ENCODE assay signal across 8 cellular contexts in the genomic region with DNA sequence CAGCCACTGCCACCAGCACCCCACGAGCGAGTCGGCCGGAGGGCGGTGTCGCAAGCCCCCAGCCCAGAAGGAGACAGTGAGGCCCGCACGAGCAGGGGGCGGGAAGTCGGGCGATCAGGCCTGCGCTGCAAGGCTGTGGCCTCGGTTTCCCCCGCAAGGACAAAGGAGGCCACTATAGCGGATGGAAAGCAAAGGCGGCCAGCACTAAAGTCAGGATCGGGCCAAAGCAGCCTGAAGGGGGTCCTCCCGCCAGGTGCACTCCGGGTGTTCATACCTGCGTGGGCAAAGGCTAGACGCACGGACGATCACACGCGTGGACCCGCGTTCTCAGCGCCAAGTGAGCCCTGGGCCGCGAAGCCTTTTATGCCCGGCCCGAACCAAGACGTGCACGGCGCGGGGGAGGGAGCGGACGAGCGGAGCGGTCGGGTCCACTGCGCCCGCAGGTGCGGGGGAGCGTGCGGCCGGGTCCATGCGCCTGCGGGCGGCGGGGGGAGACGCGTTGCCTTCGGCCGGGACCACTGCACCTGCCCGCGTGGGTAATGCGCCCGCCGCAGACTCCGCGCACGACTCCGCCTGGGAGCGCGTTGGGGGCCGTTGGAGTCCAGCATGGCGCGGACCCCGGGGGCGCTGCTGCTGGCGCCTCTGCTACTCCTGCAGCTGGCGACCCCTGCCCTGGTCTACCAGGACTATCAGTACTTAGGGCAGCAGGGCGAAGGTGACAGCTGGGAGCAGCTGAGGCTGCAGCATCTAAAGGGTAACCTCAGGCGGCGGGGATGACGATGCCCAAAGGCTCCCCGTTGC. TPM values are rescaled to one million over a fixed set of nuclear protein-coding genes. Genes with fewer than 3 reads are reported as not detected.
A peak's percentile ranks its signal among the peaks of the same experiment; 100 is the strongest.
DNase-seq lines count a peak whose midpoint lies in the region; ATAC-seq and TF ChIP-seq lines count a peak whose summit lies in the region.

PRDX2 (minus strand) TSS at position 335 of the 801 bp plus-strand sequence. CDS start 539 bp downstream, outside the sequence.
THSD8 (plus strand) TSS at position 604 of the 801 bp plus-strand sequence; CDS start at position 607, 3 bp downstream.

- intact Hi-C loops in PC-3 (cut with micrococcal nuclease) = loop anchor here (5.0 kb wide), 1 partner anchor 36 kb away; the partner anchor contains the start of gene MAST1
- intact Hi-C loops in activated T-helper 2 cell treated with anti-CD3 and anti-CD28 coated beads, Interferon-gamma antibody, Interleukin-2, Interleukin-4, amounts not matched to agents 10 μg/mL and 5 μg/mL and 100 μg/mL, durations not matched to agents 14 hours and 24 hours and 36 hours (cut with micrococcal nuclease) = no loop called here

- H3K27me3 Mint-ChIP-seq in activated T-helper 2 cell treated with anti-CD3 and anti-CD28 coated beads, Interferon-gamma antibody, Interleukin-2, Interleukin-4, amounts not matched to agents 10 μg/mL and 5 μg/mL and 100 μg/mL, durations not matched to agents 14 hours and 24 hours and 36 hours (ENCODE audit: low read depth) = no peaks in the 10 kb centered on the region

- peak; percentile 28 for DNase-seq in DMS153 (lab: John Stamatoyannopoulos, UW)
- peak; percentile 89 for DNase-seq in PC-3
- DNase-seq in activated T-helper 2 cell treated with anti-CD3 and anti-CD28 coated beads, Interferon-gamma antibody, Interleukin-2, Interleukin-4, amounts not matched to agents 10 μg/mL and 5 μg/mL and 100 μg/mL, durations not matched to agents 14 hours and 24 hours and 36 hours (ENCODE audit: low spot score) = peak; percentile 74
- peak; percentile 56 for DNase-seq in fibroblast of mammary gland (ENCODE audit: low read depth)
- peak; percentile 63 for DNase-seq in myocyte (ENCODE audit: low read depth)
- peak; percentile 83 for DNase-seq in superior temporal gyrus (ENCODE audit: extremely low spot score)

- H3K4me1 Mint-ChIP-seq in activated T-helper 2 cell treated with anti-CD3 and anti-CD28 coated beads, Interferon-gamma antibody, Interleukin-2, Interleukin-4, amounts not matched to agents 10 μg/mL and 5 μg/mL and 100 μg/mL, durations not matched to agents 14 hours and 24 hours and 36 hours (ENCODE audit: low read depth) = peaks cover 21% of the 10 kb centered on the region

- H3K9me3 ChIP-seq in HUES6 (ENCODE audit: control insufficient read depth, insufficient read depth, low read depth, low read length) (no peaks in the 10 kb centered on the region), PC-3 (ENCODE audit: low read length) (no peaks in the 10 kb centered on the region)

- H3K36me3 ChIP-seq in HUES6 (ENCODE audit: control insufficient read depth, insufficient read depth, low read length) = peaks cover 23% of the 10 kb centered on the region
- peaks cover 15% of the 10 kb centered on the region for H3K36me3 ChIP-seq in PC-3 (ENCODE audit: low read depth, low read length)

- H3K4me3 ChIP-seq in HUES6 (ENCODE audit: low read depth, low read length) (peak within 1 kb of the TSS; percentile 96), PC-3 (ENCODE audit: low read length) (peak within 1 kb of the TSS; percentile 81), fibroblast of mammary gland (ENCODE audit: control insufficient read depth, low read depth, low read length) (peak within 1 kb of the TSS; percentile 83)

- POLR2A ChIA-PET in PC-3 (lab: Charles Lee; ENCODE audit: unreplicated experiment) = no interaction called here

- H4K20me1 ChIP-seq in PC-3 (ENCODE audit: low read length) = no peaks in the 10 kb centered on the region

- H3K27ac ChIP-seq in HUES6 (ENCODE audit: low read depth, low read length) = peak within 1 kb of the TSS; percentile 70; the same call in 1 of the 2 replicates
- H3K27ac ChIP-seq in PC-3 (ENCODE audit: low read length) = no peak within 1 kb of the TSS; the same call in 1 of the 2 replicates

- CTCF ChIA-PET in PC-3 (lab: Charles Lee) = no interaction called here

- peaks cover 32% of the 10 kb centered on the region for H3K36me3 Mint-ChIP-seq in activated T-helper 2 cell treated with anti-CD3 and anti-CD28 coated beads, Interferon-gamma antibody, Interleukin-2, Interleukin-4, amounts not matched to agents 10 μg/mL and 5 μg/mL and 100 μg/mL, durations not matched to agents 14 hours and 24 hours and 36 hours (ENCODE audit: low read depth)

- TF ChIP-seq CTCF in PC-3 (conservative IDR thresholded peaks at IDR 0.05; ENCODE audit: low read depth, low read length) (no peak), fibroblast of mammary gland (conservative IDR thresholded peaks at IDR 0.05; ENCODE audit: control insufficient read depth, insufficient read depth, low read depth, low read length) (no peak)

- ATAC-seq in PC-3 (peak; percentile 67), GM18867 (IDR thresholded peaks at IDR 0.05; ENCODE audit: unreplicated experiment) (no peak)

- H3K27me3 ChIP-seq in HUES6 (ENCODE audit: control insufficient read depth, insufficient read depth, low read length) (peaks cover 6% of the 10 kb centered on the region), PC-3 (ENCODE audit: low read length) (no peaks in the 10 kb centered on the region)

- peaks cover 30% of the 10 kb centered on the region for H3K79me2 ChIP-seq in PC-3 (ENCODE audit: low read length)

- H2AFZ ChIP-seq in PC-3 (ENCODE audit: low read length) = peak within 1 kb of the TSS; percentile 91

- no TSS peak for BruUV-seq in PC-3 (replicated peaks; lab: Mats Ljungman, UMichigan)

- H3K9me3 Mint-ChIP-seq in activated T-helper 2 cell treated with anti-CD3 and anti-CD28 coated beads, Interferon-gamma antibody, Interleukin-2, Interleukin-4, amounts not matched to agents 10 μg/mL and 5 μg/mL and 100 μg/mL, durations not matched to agents 14 hours and 24 hours and 36 hours = no peaks in the 10 kb centered on the region

- H3K4me1 ChIP-seq in HUES6 (ENCODE audit: control insufficient read depth, insufficient read depth, low read length) (peaks cover 11% of the 10 kb centered on the region), PC-3 (ENCODE audit: insufficient read depth, low read length) (peaks cover 16% of the 10 kb centered on the region)

- H3K4me3 Mint-ChIP-seq in activated T-helper 2 cell treated with anti-CD3 and anti-CD28 coated beads, Interferon-gamma antibody, Interleukin-2, Interleukin-4, amounts not matched to agents 10 μg/mL and 5 μg/mL and 100 μg/mL, durations not matched to agents 14 hours and 24 hours and 36 hours (ENCODE audit: low read depth) = peak within 1 kb of the TSS; percentile 91

- no peaks in the 10 kb centered on the region for H3F3A ChIP-seq in PC-3 (ENCODE audit: low read length, unreplicated experiment)

- peak within 1 kb of the TSS; percentile 87 for H3K27ac Mint-ChIP-seq in activated T-helper 2 cell treated with anti-CD3 and anti-CD28 coated beads, Interferon-gamma antibody, Interleukin-2, Interleukin-4, amounts not matched to agents 10 μg/mL and 5 μg/mL and 100 μg/mL, durations not matched to agents 14 hours and 24 hours and 36 hours

- H3K9ac ChIP-seq in HUES6 (ENCODE audit: low read length) = peak within 1 kb of the TSS; percentile 91
- H3K9ac ChIP-seq in PC-3 (ENCODE audit: low read length) = peak within 1 kb of the TSS; percentile 84

- no peaks in the 10 kb centered on the region for H3K9me2 ChIP-seq in PC-3 (replicated peaks; ENCODE audit: low read length)

- peak within 1 kb of the TSS; percentile 91 for H3K4me2 ChIP-seq in PC-3 (ENCODE audit: low read length)

RNA-seq across cellular contexts. Expression of gene PRDX2, which starts in this region (rescaled TPM):
- total RNA-seq in PC-3 (2014; rRNA removed) = 729 and 746 TPM in 2 replicates
- total RNA-seq in activated T-helper 2 cell treated with anti-CD3 and anti-CD28 coated beads, Interferon-gamma antibody, Interleukin-2, Interleukin-4, amounts not matched to agents 10 μg/mL and 5 μg/mL and 100 μg/mL, durations not matched to agents 14 hours and 24 hours and 36 hours = 274 and 279 TPM in 2 replicates
- total RNA-seq in myocyte = 109 and 130 TPM in 2 replicates
- 51.9 TPM for polyA plus RNA-seq in myocyte (2012)

RNA-seq across cellular contexts. Expression of gene THSD8, which starts in this region (rescaled TPM):
- total RNA-seq in PC-3 (2014; rRNA removed) (not detected in 2 replicates), myocyte (not detected in 2 replicates)
- 28.6 and 29.8 TPM in 2 replicates for total RNA-seq in activated T-helper 2 cell treated with anti-CD3 and anti-CD28 coated beads, Interferon-gamma antibody, Interleukin-2, Interleukin-4, amounts not matched to agents 10 μg/mL and 5 μg/mL and 100 μg/mL, durations not matched to agents 14 hours and 24 hours and 36 hours
- polyA plus RNA-seq in myocyte (2012) = 2.3 TPM

Comparison
In these comparisons a context has a peak if more than half of its experiments do, and no peak if none do; other contexts are left out.
1. RNA of gene THSD8 (total RNA-seq): 28.6 to 29.8 TPM in activated T-helper 2 cell treated with anti-CD3 and anti-CD28 coated beads, Interferon-gamma antibody, Interleukin-2, Interleukin-4, amounts not matched to agents 10 μg/mL and 5 μg/mL and 100 μg/mL, durations not matched to agents 14 hours and 24 hours and 36 hours; not detected in PC-3 and not detected in myocyte; every median in the first group is over 10 times any median in the second.
2. DNase-seq: peak in every context shown above with its lines; median percentile 89 in PC-3; 83 in superior temporal gyrus; 74 in activated T-helper 2 cell treated with anti-CD3 and anti-CD28 coated beads, Interferon-gamma antibody, Interleukin-2, Interleukin-4, amounts not matched to agents 10 μg/mL and 5 μg/mL and 100 μg/mL, durations not matched to agents 14 hours and 24 hours and 36 hours; 63 in myocyte; 56 in fibroblast of mammary gland; 28 in DMS153.
3. Peak in every context shown above with its lines, with median percentiles within 50 percentile points of each other: H3K4me3 ChIP-seq.